In genomic region chr18:12376034-12376717, GRCh38 we compare ENCODE assay signal across 8 cellular contexts. TPM values are rescaled to one million over a fixed set of nuclear protein-coding genes. Genes with fewer than 3 reads are reported as not detected.
DNase-seq lines count a peak whose midpoint lies in the region; ATAC-seq, FAIRE-seq and TF ChIP-seq lines count a peak whose summit lies in the region.

No MANE protein-coding gene starts in this region.

- peaks cover 20% of the 10 kb centered on the region for H4K20me1 ChIP-seq in OCI-LY7 (ENCODE audit: insufficient read depth, low read length)

- intact Hi-C loops in OCI-LY7 (cut with micrococcal nuclease; ENCODE audit: unreplicated experiment), result loop anchor here (2.0 to 5.0 kb wide), 4 partner anchors 59 to 571 kb away; partner anchors contain the start of gene PTPN2
- intact Hi-C loops in MCF 10A (cut with micrococcal nuclease), result no loop called here

- H2AFZ ChIP-seq in OCI-LY7 (ENCODE audit: low read length), result peak overlapping the region; percentile 47; the same call in 1 of the 2 replicates

- POLR2A ChIA-PET in OCI-LY7 (lab: Charles Lee), result interaction anchor here (1.0 to 2.1 kb wide), 8 partner anchors 12 to 1238 kb away, joined by 3 to 10 read pairs (median 6); partner anchors contain the start of gene PRELID3A
- POLR2A ChIA-PET in MCF 10A (lab: Yijun Ruan, JAX), result interaction anchor here (0.6 to 2.7 kb wide), 36 partner anchors 9 to 1350 kb away, joined by 3 to 22 read pairs (median 5); partner anchors contain the start of genes CEP192, CEP76, FAM210A and IMPA2

- H3K27ac Mint-ChIP-seq in MCF 10A (ENCODE audit: low read depth, unreplicated experiment), result peak overlapping the region; percentile 90

- peaks cover 29% of the 10 kb centered on the region for H3K4me1 Mint-ChIP-seq in MCF 10A (ENCODE audit: insufficient read depth, unreplicated experiment)

- H3K36me3 ChIP-seq in OCI-LY7 (ENCODE audit: insufficient read depth, low read length) (peaks cover 28% of the 10 kb centered on the region), thoracic aorta (no peaks in the 10 kb centered on the region)

- no peaks in the 10 kb centered on the region for H3K9me3 Mint-ChIP-seq in MCF 10A (ENCODE audit: unreplicated experiment)

- H3K4me3 Mint-ChIP-seq in MCF 10A (ENCODE audit: unreplicated experiment), result peak overlapping the region; percentile 85

- FAIRE-seq in frontal cortex (lab: Jason Lieb, UNC), result no peak

- TF ChIP-seq CTCF in OCI-LY7 (conservative IDR thresholded peaks at IDR 0.05; ENCODE audit: low read length) (no peak), MCF 10A (IDR thresholded peaks at IDR 0.05; ENCODE audit: unreplicated experiment) (no peak), thoracic aorta (IDR thresholded peaks at IDR 0.05) (no peak)

- H3K27ac ChIP-seq in OCI-LY7 (ENCODE audit: low read depth, low read length, poor library complexity, severe bottlenecking), result peak overlapping the region; percentile 65
- H3K27ac ChIP-seq in layer of hippocampus (ENCODE audit: low read depth, low read length), result peak overlapping the region; percentile 90
- H3K27ac ChIP-seq in thoracic aorta, result peak overlapping the region; percentile 99

- H3K4me2 ChIP-seq in OCI-LY7 (ENCODE audit: low read length), result peak overlapping the region; percentile 78

- BruUV-seq in OCI-LY7 (replicated peaks; lab: Mats Ljungman, UMichigan) (TSS peak; percentile 60), MCF 10A (replicated peaks; lab: Mats Ljungman, UMichigan) (TSS peak; percentile 53)

- H3K4me3 ChIP-seq in OCI-LY7 (ENCODE audit: low read depth, low read length, poor library complexity, severe bottlenecking), result peak overlapping the region; percentile 85
- peak overlapping the region; percentile 83 for H3K4me3 ChIP-seq in thoracic aorta

- H3K27me3 Mint-ChIP-seq in MCF 10A (ENCODE audit: insufficient read depth, unreplicated experiment), result no peaks in the 10 kb centered on the region

- H3K9me2 ChIP-seq in OCI-LY7 (ENCODE audit: insufficient read depth, low read length), result no peaks in the 10 kb centered on the region

- H3K36me3 Mint-ChIP-seq in MCF 10A (ENCODE audit: insufficient read depth, unreplicated experiment), result peaks cover 25% of the 10 kb centered on the region

- peak; percentile 2 to 3 for DNase-seq in stimulated activated CD4-positive, alpha-beta T cell treated with anti-CD3 and anti-CD28 coated beads, Interleukin-1b, Interleukin-23, amount 100 ng/mL, for 4 hours (ENCODE audit: low read depth in 2 of 2)
- DNase-seq in stimulated activated CD4-positive, alpha-beta T cell treated with anti-CD3 and anti-CD28 coated beads, Interleukin-4, amount 100 ng/mL, for 1 hour, result no peak
- DNase-seq in OCI-LY7 (ENCODE audit: low spot score) (peak; percentile 30), MCF 10A (ENCODE audit: unreplicated experiment) (peak; percentile 45), thoracic aorta (ENCODE audit: low spot score) (no peak), frontal cortex (ENCODE audit: low spot score in 2 of 2) (no peak)

- H3K27me3 ChIP-seq in layer of hippocampus (ENCODE audit: control insufficient read depth, insufficient read depth, low read length), result no peaks in the 10 kb centered on the region
- H3K27me3 ChIP-seq in thoracic aorta (replicated peaks; ENCODE audit: insufficient read depth), result no peaks in the 10 kb centered on the region

- no peak for ATAC-seq in thoracic aorta (ENCODE audit: insufficient number of reproducible peaks, low FRiP score, low read depth)
- ATAC-seq in HG03159 (IDR thresholded peaks at IDR 0.05; ENCODE audit: unreplicated experiment), result no peak

- peaks cover 54% of the 10 kb centered on the region for H3K79me2 ChIP-seq in OCI-LY7 (ENCODE audit: insufficient read depth, low read depth, low read length)

- CTCF ChIA-PET in OCI-LY7 (lab: Charles Lee; ENCODE audit: unreplicated experiment), result no interaction called here
- CTCF ChIA-PET in MCF 10A (lab: Yijun Ruan, JAX), result interaction anchor here (0.7 to 1.0 kb wide), 2 partner anchors 55 to 290 kb away, joined by 3 read pairs; no protein-coding TSS in a partner anchor

- H3K4me1 ChIP-seq in OCI-LY7 (ENCODE audit: insufficient read depth, low read length, poor library complexity, severe bottlenecking), result peaks cover 16% of the 10 kb centered on the region
- peaks cover 8 to 25% of the 10 kb centered on the region in 2 donors for H3K4me1 ChIP-seq in thoracic aorta (ENCODE audit: control insufficient read depth in 1 of 2, low read depth in 2 of 2)

- H3K9me3 ChIP-seq in OCI-LY7 (ENCODE audit: low read length) (no peaks in the 10 kb centered on the region), thoracic aorta (no peaks in the 10 kb centered on the region)

RNA-seq across cellular contexts. Expression of gene AFG3L2, which starts 0.9 kb away (rescaled TPM):
- total RNA-seq in OCI-LY7 (2014; rRNA removed; shearing (Covaris generic)), result 44.8 and 49.2 TPM in 2 replicates
- total RNA-seq in OCI-LY7 (2022) (61.3 and 72.7 TPM in 2 replicates), MCF 10A (2022) (56.7 and 77.2 TPM in 2 replicates), thoracic aorta (10 to 100 TPM; 24.2 to 58.1 TPM), frontal cortex (33.8 TPM)

RNA-seq across cellular contexts. Expression of gene PRELID3A, which starts 31.6 kb away (rescaled TPM):
- 12.7 and 14.0 TPM in 2 replicates for total RNA-seq in OCI-LY7 (2014; rRNA removed; shearing (Covaris generic))
- total RNA-seq in OCI-LY7 (2022) (24.6 and 28.6 TPM in 2 replicates), MCF 10A (2022) (16.5 and 17.1 TPM in 2 replicates), thoracic aorta (1 to 10 TPM in 1 of 2 donors, under 1 TPM in 1; 0.81 to 4.3 TPM), frontal cortex (3.3 TPM)

Comparison
In these comparisons a context has a peak if more than half of its experiments do, and no peak if none do; other contexts are left out.
1. DNase-seq: peak in stimulated activated CD4-positive, alpha-beta T cell treated with anti-CD3 and anti-CD28 coated beads, Interleukin-1b, Interleukin-23, amount 100 ng/mL, for 4 hours (2 of 2), OCI-LY7 (single experiment) and MCF 10A (single experiment); none in stimulated activated CD4-positive, alpha-beta T cell treated with anti-CD3 and anti-CD28 coated beads, Interleukin-4, amount 100 ng/mL, for 1 hour (single experiment), thoracic aorta (single experiment) and frontal cortex (0 of 2).
2. Peak in every context shown above with its lines, with median percentiles within 50 percentile points of each other: H3K27ac ChIP-seq.